8 cellular contexts compared by ENCODE assay signal in the genomic region with DNA sequence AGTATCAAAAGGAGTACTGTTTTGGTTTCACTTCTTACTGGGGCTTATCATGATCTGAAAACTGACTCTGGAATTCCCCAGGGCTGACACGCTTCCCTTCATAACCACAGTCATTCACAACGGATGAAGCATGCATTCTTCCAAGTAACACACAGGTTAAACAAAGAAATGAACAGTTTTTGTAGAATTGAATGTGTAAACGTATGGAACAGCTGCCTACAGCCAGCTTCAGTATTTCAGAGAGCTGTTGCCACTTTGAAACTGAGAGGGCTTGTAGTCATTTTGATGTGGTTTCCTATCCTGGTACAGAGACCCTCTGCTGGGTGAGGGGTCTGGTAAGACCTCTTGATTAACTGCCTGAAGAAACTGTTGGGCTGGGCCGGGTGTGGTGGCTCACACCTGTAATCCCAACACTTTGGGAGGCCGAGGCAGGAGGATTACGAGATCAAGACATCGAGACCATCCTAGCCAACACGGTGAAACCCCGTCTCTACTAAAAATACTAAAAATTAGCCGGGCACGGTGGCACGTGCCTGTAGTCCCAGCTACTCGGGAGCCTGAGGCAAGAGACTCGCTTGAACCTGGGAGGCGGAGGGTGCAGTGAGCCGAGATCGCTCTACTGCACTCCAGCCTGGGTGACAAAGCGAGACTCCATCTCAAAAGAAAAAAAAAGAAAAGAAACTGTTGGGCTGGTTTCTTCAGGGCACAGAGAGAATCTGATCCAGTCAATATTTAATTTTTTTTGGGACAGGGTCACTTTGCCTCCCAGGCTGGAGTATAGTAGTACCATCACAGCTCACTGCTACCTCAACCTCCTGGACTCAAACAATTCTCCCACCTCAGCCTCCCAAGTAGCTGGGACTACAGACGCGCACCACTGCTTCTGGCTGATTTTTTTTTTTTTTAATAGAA. TPM values are rescaled to one million over a fixed set of nuclear protein-coding genes. Genes with fewer than 3 reads are reported as not detected.
DNase-seq lines count a peak whose midpoint lies in the region; ATAC-seq lines count a peak whose summit lies in the region.

No MANE protein-coding gene starts in this region.

- no peaks in the 10 kb centered on the region for H3K9me3 Mint-ChIP-seq in activated CD8-positive, alpha-beta memory T cell treated with anti-CD3 and anti-CD28 coated beads, Interleukin-2, amount 10 ng/mL, durations not matched to agents 7 days and 5 days (ENCODE audit: low read depth)

- peak overlapping the region; percentile 10 for H3K4me3 ChIP-seq in MG63

- H3K4me3 Mint-ChIP-seq in activated CD8-positive, alpha-beta memory T cell treated with anti-CD3 and anti-CD28 coated beads, Interleukin-2, amount 10 ng/mL, durations not matched to agents 7 days and 5 days, result peak overlapping the region; percentile 85

- peaks cover 24% of the 10 kb centered on the region for H3K36me3 Mint-ChIP-seq in activated CD8-positive, alpha-beta memory T cell treated with anti-CD3 and anti-CD28 coated beads, Interleukin-2, amount 10 ng/mL, durations not matched to agents 7 days and 5 days

- ATAC-seq in activated CD8-positive, alpha-beta memory T cell treated with anti-CD3 and anti-CD28 coated beads, Interleukin-2, amount 10 ng/mL, durations not matched to agents 7 days and 5 days, result peak; percentile 8
- no peak for ATAC-seq in GM21528 (IDR thresholded peaks at IDR 0.05; ENCODE audit: low FRiP score, unreplicated experiment)

- no peaks in the 10 kb centered on the region for H3K9me3 ChIP-seq in MG63

- DNase-seq in activated T-cell treated with anti-CD3 and anti-CD28 coated beads for 24 hours (ENCODE audit: low read depth) (peak; percentile 53), MG63 (peak; percentile 71), hepatic stellate cell (ENCODE audit: low spot score) (peak; percentile 70), SKM-1 (lab: John Stamatoyannopoulos, UW; ENCODE audit: unreplicated experiment) (no peak)
- no peak for DNase-seq in activated T-cell treated with anti-CD3 and anti-CD28 coated beads, Interleukin-2, amount 50 U/mL, for 1 hour
- DNase-seq in activated CD8-positive, alpha-beta memory T cell treated with anti-CD3 and anti-CD28 coated beads, Interleukin-2, amount 10 ng/mL, durations not matched to agents 7 days and 5 days, result peak; percentile 67
- DNase-seq in stimulated activated naive CD4-positive, alpha-beta T cell (lab: John Stamatoyannopoulos, UW), result peak; percentile 25 to 57 (median 42)

- no peaks in the 10 kb centered on the region for H3K27me3 Mint-ChIP-seq in activated CD8-positive, alpha-beta memory T cell treated with anti-CD3 and anti-CD28 coated beads, Interleukin-2, amount 10 ng/mL, durations not matched to agents 7 days and 5 days

- CTCF ChIA-PET in activated CD8-positive, alpha-beta memory T cell treated with anti-CD3 and anti-CD28 coated beads, Interleukin-2, amount 10 ng/mL, durations not matched to agents 7 days and 5 days (lab: Charles Lee), result interaction anchor here (0.8 to 2.4 kb wide), 9 partner anchors 10 to 208 kb away, joined by 3 to 10 read pairs (median 4); no protein-coding TSS in a partner anchor

- H3K27me3 ChIP-seq in MG63, result no peaks in the 10 kb centered on the region

- H3K27ac Mint-ChIP-seq in activated CD8-positive, alpha-beta memory T cell treated with anti-CD3 and anti-CD28 coated beads, Interleukin-2, amount 10 ng/mL, durations not matched to agents 7 days and 5 days, result peak overlapping the region; percentile 92

- peaks cover 74% of the 10 kb centered on the region for H3K4me1 Mint-ChIP-seq in activated CD8-positive, alpha-beta memory T cell treated with anti-CD3 and anti-CD28 coated beads, Interleukin-2, amount 10 ng/mL, durations not matched to agents 7 days and 5 days

- no peaks in the 10 kb centered on the region for H3K36me3 ChIP-seq in MG63

RNA-seq across cellular contexts. Expression of a gene that starts 4.7 kb away (rescaled TPM):
- total RNA-seq in MG63 (2014; rRNA removed; shearing (Covaris generic); ENCODE audit: low replicate concordance), result 15.2 and 19.2 TPM in 2 replicates
- total RNA-seq in activated CD8-positive, alpha-beta memory T cell treated with anti-CD3 and anti-CD28 coated beads, Interleukin-2, amount 10 ng/mL, durations not matched to agents 7 days and 5 days, result 10 to 100 TPM; 20.1 to 44.4 TPM

RNA-seq across cellular contexts. Expression of a gene that starts 43.8 kb away (rescaled TPM):
- 151 and 216 TPM in 2 replicates for total RNA-seq in MG63 (2014; rRNA removed; shearing (Covaris generic); ENCODE audit: low replicate concordance)
- 100 to 1,000 TPM; 768 to 857 TPM for total RNA-seq in activated CD8-positive, alpha-beta memory T cell treated with anti-CD3 and anti-CD28 coated beads, Interleukin-2, amount 10 ng/mL, durations not matched to agents 7 days and 5 days

RNA-seq across cellular contexts. Expression of a gene that starts 44.8 kb away (rescaled TPM):
- total RNA-seq in MG63 (2014; rRNA removed; shearing (Covaris generic); ENCODE audit: low replicate concordance), result 293 and 407 TPM in 2 replicates
- 100 to 1,000 TPM; 235 to 279 TPM for total RNA-seq in activated CD8-positive, alpha-beta memory T cell treated with anti-CD3 and anti-CD28 coated beads, Interleukin-2, amount 10 ng/mL, durations not matched to agents 7 days and 5 days

Comparison
In these comparisons a context has a peak if more than half of its experiments do, and no peak if none do; other contexts are left out.
1. DNase-seq: peak in activated T-cell treated with anti-CD3 and anti-CD28 coated beads for 24 hours (single experiment), MG63 (single experiment), activated CD8-positive, alpha-beta memory T cell treated with anti-CD3 and anti-CD28 coated beads, Interleukin-2, amount 10 ng/mL, durations not matched to agents 7 days and 5 days (single experiment), hepatic stellate cell (single experiment) and stimulated activated naive CD4-positive, alpha-beta T cell (6 of 6); none in activated T-cell treated with anti-CD3 and anti-CD28 coated beads, Interleukin-2, amount 50 U/mL, for 1 hour (single experiment) and SKM-1 (single experiment).